ENCODE assay signal across 21 cellular contexts in genomic region chr16:82643936-82644630, GRCh38. TPM values are rescaled to one million over a fixed set of nuclear protein-coding genes. Genes with fewer than 3 reads are reported as not detected.
DNase-seq lines count a peak whose midpoint lies in the region; ATAC-seq and TF ChIP-seq lines count a peak whose summit lies in the region.
"Had no signal": no experiment of that assay in that cellular context is flagged by ENCODE, and none has a peak within 500 bp of the region (broad histone marks: within the 10 kb centered on the region; RNA-seq: fewer than 3 reads in every experiment).

No MANE protein-coding gene starts in this region.

- H3K27me3 ChIP-seq in H9 (ENCODE audit: insufficient read depth, low read length) (no peaks in the 10 kb centered on the region), endodermal cell (ENCODE audit: control insufficient read depth, insufficient read depth, low read length, poor library complexity, severe bottlenecking) (no peaks in the 10 kb centered on the region), neural progenitor cell (no peaks in the 10 kb centered on the region), Karpas-422 (ENCODE audit: low read length) (no peaks in the 10 kb centered on the region)
- H3K27me3 ChIP-seq: BLaER1 treated with 17β-estradiol and CSF1 and Interleukin-3, amounts not matched to agents 10 nM and 100 nM; SJCRH30 had no signal

- no peaks in the 10 kb centered on the region for H3K79me2 ChIP-seq in H9 (ENCODE audit: insufficient read depth, low read length)
- H3K79me2 ChIP-seq in neural progenitor cell (ENCODE audit: low read depth) = no peaks in the 10 kb centered on the region
- H3K79me2 ChIP-seq in Karpas-422 (ENCODE audit: low read length) = no peaks in the 10 kb centered on the region

- no peaks in the 10 kb centered on the region for H3K79me1 ChIP-seq in H9 (ENCODE audit: insufficient read depth, low read depth, low read length, poor library complexity, severe bottlenecking)

- no peak overlapping the region for H2BK12ac ChIP-seq in H9 (ENCODE audit: insufficient read length, low read depth, low read length)

- no peak overlapping the region for H3K23ac ChIP-seq in H9 (ENCODE audit: insufficient read length, low read depth, low read length)

- POLR2A ChIA-PET in GM10248 (lab: Yijun Ruan, JAX) = no interaction called here

- H3K18ac ChIP-seq in H9 (ENCODE audit: insufficient read length, low read depth, low read length) = no peak overlapping the region

- H3K4me1 ChIP-seq in H9 (ENCODE audit: insufficient read depth, low read length) (peaks cover 5% of the 10 kb centered on the region; the same call in 1 of the 2 replicates), endodermal cell (ENCODE audit: control insufficient read depth, insufficient read depth, low read length) (peaks cover 29% of the 10 kb centered on the region), neural progenitor cell (peaks cover 14% of the 10 kb centered on the region), Karpas-422 (ENCODE audit: low read length) (no peaks in the 10 kb centered on the region)
- H3K4me1 ChIP-seq: A549 had no signal

- H3K27ac ChIP-seq in H9 (ENCODE audit: insufficient read length, low read depth, low read length) = no peak overlapping the region
- no peak overlapping the region for H3K27ac ChIP-seq in endodermal cell (ENCODE audit: low read depth, low read length)
- no peak overlapping the region for H3K27ac ChIP-seq in neural progenitor cell
- no peak overlapping the region for H3K27ac ChIP-seq in Karpas-422 (ENCODE audit: low read length)
- H3K27ac ChIP-seq: A549; BLaER1 treated with 17β-estradiol and CSF1 and Interleukin-3, amounts not matched to agents 10 nM and 100 nM; HL-60 had no signal

- CTCF ChIA-PET in GM10248 (lab: Yijun Ruan, JAX) = interaction anchor here (1.3 to 1.6 kb wide), 2 partner anchors 11 to 16 kb away, joined by 3 to 5 read pairs; no protein-coding TSS in a partner anchor
- CTCF ChIA-PET in activated naive CD4-positive, alpha-beta T cell treated with anti-CD3 and anti-CD28 coated beads for 36 hours (lab: Charles Lee) = no interaction called here

- H3K4me3 Mint-ChIP-seq in H9 = no peak overlapping the region
- H3K4me3 Mint-ChIP-seq in endodermal cell = no peak overlapping the region
- no peak overlapping the region for H3K4me3 Mint-ChIP-seq in neural progenitor cell
- no peak overlapping the region for H3K4me3 Mint-ChIP-seq in activated naive CD4-positive, alpha-beta T cell treated with anti-CD3 and anti-CD28 coated beads for 36 hours
- H3K4me3 Mint-ChIP-seq: CD8-positive, alpha-beta memory T cell had no signal

- H2AFZ ChIP-seq in H9 (ENCODE audit: low read length) = no peak overlapping the region
- peak overlapping the region; percentile 39 for H2AFZ ChIP-seq in neural progenitor cell (replicated peaks)
- H2AFZ ChIP-seq in Karpas-422 (ENCODE audit: low read length) = no peak overlapping the region

- WGBS in H9 (ENCODE audit: extremely low coverage, insufficient read length, low lambda C conversion rate) = no CpG with 5 or more reads among the region's 10 CpGs
- 39 to 68% methylated on average over 2 to 10 of the region's 10 CpGs for WGBS in endodermal cell (ENCODE audit: insufficient coverage in 1 of 2, insufficient read length in 1 of 2), 2 experiments

- ATAC-seq in HG03565 (IDR thresholded peaks at IDR 0.05; ENCODE audit: unreplicated experiment) = no peak
- ATAC-seq: A549 had no signal

- no peak overlapping the region for H3K56ac ChIP-seq in H9 (ENCODE audit: insufficient read length, low read depth, low read length)

- H3K23me2 ChIP-seq in H9 (ENCODE audit: insufficient read length, low read depth, low read length, poor library complexity, severe bottlenecking) = no peaks in the 10 kb centered on the region

- H3K4me2 ChIP-seq in H9 (ENCODE audit: insufficient read depth, insufficient read length, low read length) = no peak overlapping the region
- H3K4me2 ChIP-seq in neural progenitor cell = peak overlapping the region; percentile 8
- no peak overlapping the region for H3K4me2 ChIP-seq in Karpas-422 (ENCODE audit: low read depth, low read length, poor library complexity, severe bottlenecking)
- H3K4me2 ChIP-seq: A549; BLaER1 treated with 17β-estradiol and CSF1 and Interleukin-3, amounts not matched to agents 10 nM and 100 nM had no signal

- H3K36me3 Mint-ChIP-seq in H9 (ENCODE audit: insufficient read depth in 1 of 3, low read depth in 3 of 3) (no peaks in the 10 kb centered on the region), endodermal cell (ENCODE audit: low read depth) (no peaks in the 10 kb centered on the region), neural progenitor cell (no peaks in the 10 kb centered on the region)
- no peaks in the 10 kb centered on the region for H3K36me3 Mint-ChIP-seq in activated naive CD4-positive, alpha-beta T cell treated with anti-CD3 and anti-CD28 coated beads for 36 hours (ENCODE audit: low read depth)
- H3K36me3 Mint-ChIP-seq: CD8-positive, alpha-beta memory T cell had no signal

- H3K4me3 ChIP-seq in endodermal cell (ENCODE audit: low read length) = no peak overlapping the region
- H3K4me3 ChIP-seq in neural progenitor cell = no peak overlapping the region
- no peak overlapping the region for H3K4me3 ChIP-seq in Karpas-422 (ENCODE audit: low read length)
- H3K4me3 ChIP-seq: A549; BLaER1 treated with 17β-estradiol and CSF1 and Interleukin-3, amounts not matched to agents 10 nM and 100 nM; GM12878; SJCRH30 had no signal

- H3K9me3 Mint-ChIP-seq in H9 = no peaks in the 10 kb centered on the region
- no peaks in the 10 kb centered on the region for H3K9me3 Mint-ChIP-seq in endodermal cell
- no peaks in the 10 kb centered on the region for H3K9me3 Mint-ChIP-seq in neural progenitor cell
- no peaks in the 10 kb centered on the region for H3K9me3 Mint-ChIP-seq in activated naive CD4-positive, alpha-beta T cell treated with anti-CD3 and anti-CD28 coated beads for 36 hours
- H3K9me3 Mint-ChIP-seq: CD8-positive, alpha-beta memory T cell had no signal

- H3F3A ChIP-seq in neural progenitor cell (ENCODE audit: low read depth) = peaks cover 15% of the 10 kb centered on the region

- DNase-seq in H9 (peak; percentile 63), NCI-H82 (lab: John Stamatoyannopoulos, UW) (peak; percentile 91), endodermal cell (peak; percentile 81), neural progenitor cell (ENCODE audit: low spot score) (peak; percentile 16), Karpas-422 (no peak), GM10248 (ENCODE audit: extremely low spot score) (no peak)
- DNase-seq in activated naive CD4-positive, alpha-beta T cell treated with anti-CD3 and anti-CD28 coated beads for 36 hours = no peak
- DNase-seq: CD8-positive, alpha-beta memory T cell; DMS79; GOT3; KBM-7; NCI-H1092; NCI-H2081 treated with DMSO at 0.1 percent for 48 hours; NCI-H510A had no signal

- H2BK5ac ChIP-seq in H9 (ENCODE audit: insufficient read length, low read length) = no peak overlapping the region

- H2BK20ac ChIP-seq in H9 (ENCODE audit: low read depth, low read length, poor library complexity, severe bottlenecking) = no peak overlapping the region

- no peak for TF ChIP-seq CTCF in H9 (conservative IDR thresholded peaks at IDR 0.05)
- TF ChIP-seq CTCF in endodermal cell (conservative IDR thresholded peaks at IDR 0.05) = no peak
- no peak for TF ChIP-seq CTCF in neural progenitor cell (IDR thresholded peaks at IDR 0.05)
- no peak for TF ChIP-seq CTCF in GM10248 (IDR thresholded peaks at IDR 0.05; ENCODE audit: control extremely low read depth, extremely low read depth, low read depth, missing control alignments)

- peaks cover 40 to 42% of the 10 kb centered on the region in 2 experiments for H3K4me1 Mint-ChIP-seq in H9
- peaks cover 57% of the 10 kb centered on the region for H3K4me1 Mint-ChIP-seq in endodermal cell
- peaks cover 7% of the 10 kb centered on the region for H3K4me1 Mint-ChIP-seq in neural progenitor cell
- H3K4me1 Mint-ChIP-seq in activated naive CD4-positive, alpha-beta T cell treated with anti-CD3 and anti-CD28 coated beads for 36 hours (ENCODE audit: low read depth) = peaks cover 4% of the 10 kb centered on the region

- H3K36me3 ChIP-seq in endodermal cell (ENCODE audit: control insufficient read depth, insufficient read depth, low read length) (no peaks in the 10 kb centered on the region), neural progenitor cell (no peaks in the 10 kb centered on the region), Karpas-422 (ENCODE audit: insufficient read depth, low read length) (no peaks in the 10 kb centered on the region)
- H3K36me3 ChIP-seq: BLaER1 treated with 17β-estradiol and CSF1 and Interleukin-3, amounts not matched to agents 10 nM and 100 nM; SJCRH30 had no signal

- H3K27ac Mint-ChIP-seq in H9 (peak overlapping the region; percentile 48 to 62 (median 49); a peak in 2 of 7 replicates), endodermal cell (peak overlapping the region; percentile 60), neural progenitor cell (no peak overlapping the region)
- H3K27ac Mint-ChIP-seq in activated naive CD4-positive, alpha-beta T cell treated with anti-CD3 and anti-CD28 coated beads for 36 hours = no peak overlapping the region

- no peaks in the 10 kb centered on the region for H3K9me2 ChIP-seq in Karpas-422 (replicated peaks; ENCODE audit: insufficient read depth, low read length)

- H3K27me3 Mint-ChIP-seq in H9 (ENCODE audit: low read depth) (peaks cover 4% of the 10 kb centered on the region; the same call in 1 of the 2 replicates), endodermal cell (ENCODE audit: insufficient read depth) (no peaks in the 10 kb centered on the region), neural progenitor cell (ENCODE audit: insufficient read depth, low read depth) (no peaks in the 10 kb centered on the region)
- peaks cover 4% of the 10 kb centered on the region for H3K27me3 Mint-ChIP-seq in activated naive CD4-positive, alpha-beta T cell treated with anti-CD3 and anti-CD28 coated beads for 36 hours (ENCODE audit: low read depth)

- H3T11ph ChIP-seq in H9 (ENCODE audit: low read length) = no peak overlapping the region

- no peaks in the 10 kb centered on the region for H4K20me1 ChIP-seq in H9 (ENCODE audit: control insufficient read depth, insufficient read depth, insufficient read length)
- H4K20me1 ChIP-seq in neural progenitor cell (ENCODE audit: low read depth) = no peaks in the 10 kb centered on the region
- H4K20me1 ChIP-seq in Karpas-422 (ENCODE audit: insufficient read depth, low read depth, low read length) = no peaks in the 10 kb centered on the region
- H4K20me1 ChIP-seq: BLaER1 treated with 17β-estradiol and CSF1 and Interleukin-3, amounts not matched to agents 10 nM and 100 nM had no signal

- H3K9ac ChIP-seq in H9 (ENCODE audit: extremely low read depth, insufficient read length, low read length) (no peak overlapping the region), endodermal cell (ENCODE audit: extremely low read depth, low read length, poor library complexity, severe bottlenecking) (no peak overlapping the region), neural progenitor cell (no peak overlapping the region), Karpas-422 (ENCODE audit: low read length) (no peak overlapping the region)
- H3K9ac ChIP-seq: BLaER1 treated with 17β-estradiol and CSF1 and Interleukin-3, amounts not matched to agents 10 nM and 100 nM had no signal

- H2BK15ac ChIP-seq in H9 (ENCODE audit: low read depth, low read length) = no peak overlapping the region

- intact Hi-C loops in activated naive CD4-positive, alpha-beta T cell treated with anti-CD3 and anti-CD28 coated beads for 36 hours (cut with micrococcal nuclease) = no loop called here

- H3K4ac ChIP-seq in H9 (ENCODE audit: low read depth, low read length) = no peak overlapping the region

- H3K9me3 ChIP-seq in H9 (ENCODE audit: control insufficient read depth, low read depth, low read length) (no peaks in the 10 kb centered on the region), endodermal cell (ENCODE audit: control insufficient read depth, low read length) (no peaks in the 10 kb centered on the region), neural progenitor cell (ENCODE audit: low read depth) (no peaks in the 10 kb centered on the region), Karpas-422 (ENCODE audit: low read length) (no peaks in the 10 kb centered on the region)
- H3K9me3 ChIP-seq: A549; BLaER1 treated with 17β-estradiol and CSF1 and Interleukin-3, amounts not matched to agents 10 nM and 100 nM; SJCRH30 had no signal

- H2BK120ac ChIP-seq in H9 (ENCODE audit: low read depth, low read length, poor library complexity, severe bottlenecking) = no peak overlapping the region

- H3K14ac ChIP-seq in H9 (ENCODE audit: insufficient read depth, low read length) = no peak overlapping the region

- H4K8ac ChIP-seq in H9 (replicated peaks; ENCODE audit: insufficient read length, low read depth, low read length) = no peak overlapping the region

- no peak overlapping the region for H4K91ac ChIP-seq in H9 (ENCODE audit: insufficient read length, low read depth, low read length)

- H2AK5ac ChIP-seq in H9 (ENCODE audit: insufficient read length, low read length) = no peak overlapping the region

- no peak overlapping the region for H4K5ac ChIP-seq in H9 (ENCODE audit: insufficient read length, low read depth, low read length)

RNA-seq across cellular contexts. Expression of gene CDH13, which starts 17.3 kb away (rescaled TPM):
- 1.5 and 2.4 TPM in 2 replicates for total RNA-seq in H9 (2021)
- total RNA-seq in endodermal cell = 1 to 10 TPM in 1 of 2 donors, under 1 TPM in 1; 0.86 to 1.8 TPM
- 7.7 TPM for polyA plus RNA-seq in endodermal cell (2013, experiment 1 of 2)
- polyA plus RNA-seq in endodermal cell (2013, experiment 2 of 2) = 12.1 TPM
- 3.0 and 3.2 TPM in 2 replicates for total RNA-seq in neural progenitor cell (ENCODE audit: low replicate concordance)
- total RNA-seq in Karpas-422 (2014; rRNA removed; shearing (Covaris generic); ENCODE audit: low replicate concordance) = 0.56 and 0.79 TPM in 2 replicates
- total RNA-seq in activated naive CD4-positive, alpha-beta T cell treated with anti-CD3 and anti-CD28 coated beads for 36 hours = not detected
- total RNA-seq: CD8-positive, alpha-beta memory T cell; GM12878; OCI-LY7 had no signal
- polyA plus RNA-seq: A549; CD8-positive, alpha-beta memory T cell had no signal

Comparison
In these comparisons a context has a peak if more than half of its experiments do, and no peak if none do; other contexts are left out.
1. DNase-seq: peak in H9 (single experiment), NCI-H82 (single experiment), endodermal cell (single experiment) and neural progenitor cell (single experiment); none in Karpas-422 (single experiment), GM10248 (single experiment) and activated naive CD4-positive, alpha-beta T cell treated with anti-CD3 and anti-CD28 coated beads for 36 hours (single experiment).
2. H3K27ac Mint-ChIP-seq: peak in H9 (3 of 3) and endodermal cell (single experiment); none in neural progenitor cell (single experiment) and activated naive CD4-positive, alpha-beta T cell treated with anti-CD3 and anti-CD28 coated beads for 36 hours (single experiment).